ENCODE assay signal across 1 cellular context in the genomic region with DNA sequence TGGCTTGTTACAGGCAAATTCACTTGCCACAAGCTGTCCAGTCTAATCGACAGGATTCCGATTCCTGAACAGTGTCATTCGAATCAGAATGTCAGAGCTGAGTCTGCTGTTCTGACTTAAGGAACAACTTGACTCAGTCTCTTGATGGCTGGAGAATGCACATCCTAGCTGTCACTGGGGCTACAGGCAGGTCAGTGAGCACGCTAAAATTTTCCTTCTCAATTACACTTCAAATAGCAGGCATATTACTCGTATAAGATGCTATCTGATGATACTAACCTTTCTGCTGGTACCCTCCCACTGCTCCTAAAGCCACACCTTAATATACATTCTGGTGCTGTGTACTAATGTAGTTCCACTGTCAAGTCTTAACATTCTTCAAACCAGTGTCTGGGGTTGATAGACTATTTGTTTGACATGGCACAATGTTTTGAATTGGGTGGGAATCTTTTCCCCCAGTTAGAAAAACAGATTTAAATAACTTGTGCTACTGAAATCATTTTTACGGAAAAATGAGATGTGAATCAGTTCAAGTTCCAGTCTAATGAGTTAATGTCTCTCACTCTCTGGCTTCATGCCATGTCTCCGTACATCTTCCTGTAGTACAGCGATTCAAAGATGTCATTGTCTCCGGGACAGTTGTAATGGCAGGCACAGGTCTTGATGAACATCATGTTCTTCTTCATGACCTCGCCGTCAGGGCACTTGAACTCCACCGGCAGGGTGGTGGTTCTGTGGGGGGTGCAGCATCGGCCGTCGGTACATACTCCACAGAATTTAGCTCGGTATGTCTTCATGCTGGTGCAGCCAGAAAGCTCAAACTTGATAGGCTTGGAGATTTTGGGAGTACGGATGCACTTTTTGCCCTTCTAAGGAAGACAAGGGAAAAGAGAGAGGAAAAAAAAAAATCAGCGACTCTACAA.
TF ChIP-seq lines count a peak whose summit lies in the region.

No MANE protein-coding gene starts in this region.

TF ChIP-seq in HepG2, 621 proteins besides CTCF, POLR2A, EP300 and RAD21 (continued from another document and continues in another):
- 0 out of 2 replicates have a peak, but pooled peaks have one; percentile 32 for TF ChIP-seq SNAPC5 (CRISPR knock-in tag; IDR thresholded peaks at IDR 0.05; ENCODE audit: borderline replicate concordance)
- peak; percentile 45 for TF ChIP-seq BRCA1 (CRISPR knock-in tag; IDR thresholded peaks at IDR 0.05)
- TF ChIP-seq MTF1 (CRISPR knock-in tag; IDR thresholded peaks at IDR 0.05) = no peak
- no peak for TF ChIP-seq ZNF143 (CRISPR knock-in tag; IDR thresholded peaks at IDR 0.05)
- TF ChIP-seq ZNF839 (CRISPR knock-in tag; IDR thresholded peaks at IDR 0.05; ENCODE audit: borderline replicate concordance) = no peak
- no peak for TF ChIP-seq YY1 (IDR thresholded peaks at IDR 0.05; ENCODE audit: insufficient read depth, insufficient replicate concordance, low read depth, low read length)
- no peak for TF ChIP-seq HHEX (CRISPR knock-in tag; IDR thresholded peaks at IDR 0.05)
- TF ChIP-seq AKAP8 (CRISPR knock-in tag; IDR thresholded peaks at IDR 0.05) = no peak
- TF ChIP-seq NFATC3 (CRISPR knock-in tag; IDR thresholded peaks at IDR 0.05) = 0 out of 2 replicates have a peak, but pooled peaks have one; percentile 70
- TF ChIP-seq, protein P1, sequence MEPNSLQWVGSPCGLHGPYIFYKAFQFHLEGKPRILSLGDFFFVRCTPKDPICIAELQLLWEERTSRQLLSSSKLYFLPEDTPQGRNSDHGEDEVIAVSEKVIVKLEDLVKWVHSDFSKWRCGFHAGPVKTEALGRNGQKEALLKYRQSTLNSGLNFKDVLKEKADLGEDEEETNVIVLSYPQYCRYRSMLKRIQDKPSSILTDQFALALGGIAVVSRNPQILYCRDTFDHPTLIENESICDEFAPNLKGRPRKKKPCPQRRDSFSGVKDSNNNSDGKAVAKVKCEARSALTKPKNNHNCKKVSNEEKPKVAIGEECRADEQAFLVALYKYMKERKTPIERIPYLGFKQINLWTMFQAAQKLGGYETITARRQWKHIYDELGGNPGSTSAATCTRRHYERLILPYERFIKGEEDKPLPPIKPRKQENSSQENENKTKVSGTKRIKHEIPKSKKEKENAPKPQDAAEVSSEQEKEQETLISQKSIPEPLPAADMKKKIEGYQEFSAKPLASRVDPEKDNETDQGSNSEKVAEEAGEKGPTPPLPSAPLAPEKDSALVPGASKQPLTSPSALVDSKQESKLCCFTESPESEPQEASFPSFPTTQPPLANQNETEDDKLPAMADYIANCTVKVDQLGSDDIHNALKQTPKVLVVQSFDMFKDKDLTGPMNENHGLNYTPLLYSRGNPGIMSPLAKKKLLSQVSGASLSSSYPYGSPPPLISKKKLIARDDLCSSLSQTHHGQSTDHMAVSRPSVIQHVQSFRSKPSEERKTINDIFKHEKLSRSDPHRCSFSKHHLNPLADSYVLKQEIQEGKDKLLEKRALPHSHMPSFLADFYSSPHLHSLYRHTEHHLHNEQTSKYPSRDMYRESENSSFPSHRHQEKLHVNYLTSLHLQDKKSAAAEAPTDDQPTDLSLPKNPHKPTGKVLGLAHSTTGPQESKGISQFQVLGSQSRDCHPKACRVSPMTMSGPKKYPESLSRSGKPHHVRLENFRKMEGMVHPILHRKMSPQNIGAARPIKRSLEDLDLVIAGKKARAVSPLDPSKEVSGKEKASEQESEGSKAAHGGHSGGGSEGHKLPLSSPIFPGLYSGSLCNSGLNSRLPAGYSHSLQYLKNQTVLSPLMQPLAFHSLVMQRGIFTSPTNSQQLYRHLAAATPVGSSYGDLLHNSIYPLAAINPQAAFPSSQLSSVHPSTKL (CRISPR knock-in tag; IDR thresholded peaks at IDR 0.05) = no peak
- no peak for TF ChIP-seq ZNF674 (CRISPR knock-in tag; IDR thresholded peaks at IDR 0.05; ENCODE audit: low read depth)
- TF ChIP-seq, protein P2, sequence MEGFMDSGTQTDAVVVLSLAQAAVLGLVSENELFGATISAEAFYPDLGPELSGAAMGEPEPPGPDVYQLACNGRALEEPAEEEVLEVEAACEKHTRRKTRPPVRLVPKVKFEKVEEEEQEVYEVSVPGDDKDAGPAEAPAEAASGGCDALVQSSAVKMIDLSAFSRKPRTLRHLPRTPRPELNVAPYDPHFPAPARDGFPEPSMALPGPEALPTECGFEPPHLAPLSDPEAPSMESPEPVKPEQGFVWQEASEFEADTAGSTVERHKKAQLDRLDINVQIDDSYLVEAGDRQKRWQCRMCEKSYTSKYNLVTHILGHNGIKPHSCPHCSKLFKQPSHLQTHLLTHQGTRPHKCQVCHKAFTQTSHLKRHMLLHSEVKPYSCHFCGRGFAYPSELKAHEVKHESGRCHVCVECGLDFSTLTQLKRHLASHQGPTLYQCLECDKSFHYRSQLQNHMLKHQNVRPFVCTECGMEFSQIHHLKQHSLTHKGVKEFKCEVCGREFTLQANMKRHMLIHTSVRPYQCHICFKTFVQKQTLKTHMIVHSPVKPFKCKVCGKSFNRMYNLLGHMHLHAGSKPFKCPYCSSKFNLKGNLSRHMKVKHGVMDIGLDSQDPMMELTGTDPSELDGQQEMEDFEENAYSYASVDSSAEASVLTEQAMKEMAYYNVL (CRISPR knock-in tag; IDR thresholded peaks at IDR 0.05; ENCODE audit: borderline replicate concordance) = no peak
- TF ChIP-seq, protein P3, sequence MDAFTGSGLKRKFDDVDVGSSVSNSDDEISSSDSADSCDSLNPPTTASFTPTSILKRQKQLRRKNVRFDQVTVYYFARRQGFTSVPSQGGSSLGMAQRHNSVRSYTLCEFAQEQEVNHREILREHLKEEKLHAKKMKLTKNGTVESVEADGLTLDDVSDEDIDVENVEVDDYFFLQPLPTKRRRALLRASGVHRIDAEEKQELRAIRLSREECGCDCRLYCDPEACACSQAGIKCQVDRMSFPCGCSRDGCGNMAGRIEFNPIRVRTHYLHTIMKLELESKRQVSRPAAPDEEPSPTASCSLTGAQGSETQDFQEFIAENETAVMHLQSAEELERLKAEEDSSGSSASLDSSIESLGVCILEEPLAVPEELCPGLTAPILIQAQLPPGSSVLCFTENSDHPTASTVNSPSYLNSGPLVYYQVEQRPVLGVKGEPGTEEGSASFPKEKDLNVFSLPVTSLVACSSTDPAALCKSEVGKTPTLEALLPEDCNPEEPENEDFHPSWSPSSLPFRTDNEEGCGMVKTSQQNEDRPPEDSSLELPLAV (CRISPR knock-in tag; conservative IDR thresholded peaks at IDR 0.05; ENCODE audit: low read depth) = 0 out of 2 replicates have a peak, but pooled peaks have one; percentile 58
- TF ChIP-seq ZSCAN22 (CRISPR knock-in tag; IDR thresholded peaks at IDR 0.05) = no peak
- TF ChIP-seq, protein P4, sequence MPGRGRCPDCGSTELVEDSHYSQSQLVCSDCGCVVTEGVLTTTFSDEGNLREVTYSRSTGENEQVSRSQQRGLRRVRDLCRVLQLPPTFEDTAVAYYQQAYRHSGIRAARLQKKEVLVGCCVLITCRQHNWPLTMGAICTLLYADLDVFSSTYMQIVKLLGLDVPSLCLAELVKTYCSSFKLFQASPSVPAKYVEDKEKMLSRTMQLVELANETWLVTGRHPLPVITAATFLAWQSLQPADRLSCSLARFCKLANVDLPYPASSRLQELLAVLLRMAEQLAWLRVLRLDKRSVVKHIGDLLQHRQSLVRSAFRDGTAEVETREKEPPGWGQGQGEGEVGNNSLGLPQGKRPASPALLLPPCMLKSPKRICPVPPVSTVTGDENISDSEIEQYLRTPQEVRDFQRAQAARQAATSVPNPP (CRISPR knock-in tag; IDR thresholded peaks at IDR 0.05) = no peak
- TF ChIP-seq UBTF (CRISPR knock-in tag; IDR thresholded peaks at IDR 0.05) = no peak
- no peak for TF ChIP-seq ZNF136 (CRISPR knock-in tag; IDR thresholded peaks at IDR 0.05; ENCODE audit: low read depth)
- TF ChIP-seq, protein P5, sequence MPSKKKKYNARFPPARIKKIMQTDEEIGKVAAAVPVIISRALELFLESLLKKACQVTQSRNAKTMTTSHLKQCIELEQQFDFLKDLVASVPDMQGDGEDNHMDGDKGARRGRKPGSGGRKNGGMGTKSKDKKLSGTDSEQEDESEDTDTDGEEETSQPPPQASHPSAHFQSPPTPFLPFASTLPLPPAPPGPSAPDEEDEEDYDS (CRISPR knock-in tag; IDR thresholded peaks at IDR 0.05) = no peak; the same call in 1 of the 2 replicates
- no peak for TF ChIP-seq ZNF850 (CRISPR knock-in tag; conservative IDR thresholded peaks at IDR 0.05)
- peak; percentile 45; the same call in 1 of the 2 replicates for TF ChIP-seq RXRA (CRISPR knock-in tag; IDR thresholded peaks at IDR 0.05)
- TF ChIP-seq, protein P6, sequence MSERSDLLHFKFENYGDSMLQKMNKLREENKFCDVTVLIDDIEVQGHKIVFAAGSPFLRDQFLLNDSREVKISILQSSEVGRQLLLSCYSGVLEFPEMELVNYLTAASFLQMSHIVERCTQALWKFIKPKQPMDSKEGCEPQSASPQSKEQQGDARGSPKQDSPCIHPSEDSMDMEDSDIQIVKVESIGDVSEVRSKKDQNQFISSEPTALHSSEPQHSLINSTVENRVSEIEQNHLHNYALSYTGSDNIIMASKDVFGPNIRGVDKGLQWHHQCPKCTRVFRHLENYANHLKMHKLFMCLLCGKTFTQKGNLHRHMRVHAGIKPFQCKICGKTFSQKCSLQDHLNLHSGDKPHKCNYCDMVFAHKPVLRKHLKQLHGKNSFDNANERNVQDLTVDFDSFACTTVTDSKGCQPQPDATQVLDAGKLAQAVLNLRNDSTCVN (CRISPR knock-in tag; IDR thresholded peaks at IDR 0.05; ENCODE audit: borderline replicate concordance) = no peak
- TF ChIP-seq, protein P7, sequence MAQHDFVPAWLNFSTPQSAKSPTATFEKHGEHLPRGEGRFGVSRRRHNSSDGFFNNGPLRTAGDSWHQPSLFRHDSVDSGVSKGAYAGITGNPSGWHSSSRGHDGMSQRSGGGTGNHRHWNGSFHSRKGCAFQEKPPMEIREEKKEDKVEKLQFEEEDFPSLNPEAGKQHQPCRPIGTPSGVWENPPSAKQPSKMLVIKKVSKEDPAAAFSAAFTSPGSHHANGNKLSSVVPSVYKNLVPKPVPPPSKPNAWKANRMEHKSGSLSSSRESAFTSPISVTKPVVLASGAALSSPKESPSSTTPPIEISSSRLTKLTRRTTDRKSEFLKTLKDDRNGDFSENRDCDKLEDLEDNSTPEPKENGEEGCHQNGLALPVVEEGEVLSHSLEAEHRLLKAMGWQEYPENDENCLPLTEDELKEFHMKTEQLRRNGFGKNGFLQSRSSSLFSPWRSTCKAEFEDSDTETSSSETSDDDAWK (CRISPR knock-in tag; IDR thresholded peaks at IDR 0.05) = no peak
- no peak for TF ChIP-seq STAT5B (CRISPR knock-in tag; IDR thresholded peaks at IDR 0.05)
- no peak for TF ChIP-seq BHLHE40 (IDR thresholded peaks at IDR 0.05; ENCODE audit: low read length)
- TF ChIP-seq TEAD3 (CRISPR knock-in tag; optimal IDR thresholded peaks at IDR 0.05; ENCODE audit: borderline replicate concordance) = peak; percentile 44
- TF ChIP-seq, protein P8, sequence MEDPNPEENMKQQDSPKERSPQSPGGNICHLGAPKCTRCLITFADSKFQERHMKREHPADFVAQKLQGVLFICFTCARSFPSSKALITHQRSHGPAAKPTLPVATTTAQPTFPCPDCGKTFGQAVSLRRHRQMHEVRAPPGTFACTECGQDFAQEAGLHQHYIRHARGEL (CRISPR knock-in tag; IDR thresholded peaks at IDR 0.05) = no peak
- no peak for TF ChIP-seq YEATS4 (CRISPR knock-in tag; IDR thresholded peaks at IDR 0.05; ENCODE audit: borderline replicate concordance)
